ENCODE assay signal across 1 cellular context in genomic region chr19:17336872-17337674, GRCh38.
TF ChIP-seq lines count a peak whose summit lies in the region.

GTPBP3 (plus strand) TSS chr19:17337553; CDS start chr19:17337612, 59 bp downstream.

TF ChIP-seq in HepG2, 621 proteins besides CTCF, POLR2A, EP300 and RAD21 (continued from another document and continues in another):
- TF ChIP-seq KAT7 (CRISPR knock-in tag; IDR thresholded peaks at IDR 0.05; ENCODE audit: borderline replicate concordance), result no peak
- peak; percentile 77 for TF ChIP-seq ATF7-NPFF (CRISPR knock-in tag; IDR thresholded peaks at IDR 0.05; ENCODE audit: low read depth)
- TF ChIP-seq ZNF329 (CRISPR knock-in tag; IDR thresholded peaks at IDR 0.05; ENCODE audit: low read depth), result no peak
- peak; percentile 71 for TF ChIP-seq ZBTB40 (IDR thresholded peaks at IDR 0.05)
- TF ChIP-seq ZBTB40 (CRISPR knock-in tag; IDR thresholded peaks at IDR 0.05), result no peak; the same call in 1 of the 2 replicates
- 0 out of 2 replicates have a peak, but pooled peaks have one; percentile 70 for TF ChIP-seq ZKSCAN8 (CRISPR knock-in tag; IDR thresholded peaks at IDR 0.05; ENCODE audit: borderline replicate concordance)
- peak; percentile 34; the same call in 1 of the 2 replicates for TF ChIP-seq FOXA3 (CRISPR knock-in tag; IDR thresholded peaks at IDR 0.05)
- TF ChIP-seq BCL3 (CRISPR knock-in tag; IDR thresholded peaks at IDR 0.05), result no peak
- 0 out of 2 replicates have a peak, but pooled peaks have one; percentile 54 for TF ChIP-seq ZNF558 (CRISPR knock-in tag; IDR thresholded peaks at IDR 0.05; ENCODE audit: borderline replicate concordance)
- peak; percentile 89 for TF ChIP-seq DR1 (CRISPR knock-in tag; IDR thresholded peaks at IDR 0.05)
- TF ChIP-seq ELK4 (CRISPR knock-in tag; IDR thresholded peaks at IDR 0.05; ENCODE audit: borderline replicate concordance), result no peak
- TF ChIP-seq GATAD1 (CRISPR knock-in tag; IDR thresholded peaks at IDR 0.05), result peak; percentile 95
- peak; percentile 97 for TF ChIP-seq SP4 (CRISPR knock-in tag; IDR thresholded peaks at IDR 0.05)
- peak; percentile 86 for TF ChIP-seq SAP130 (CRISPR knock-in tag; IDR thresholded peaks at IDR 0.05; ENCODE audit: low read depth)
- peak; percentile 75; the same call in 1 of the 2 replicates for TF ChIP-seq ZBTB26 (CRISPR knock-in tag; IDR thresholded peaks at IDR 0.05; ENCODE audit: borderline replicate concordance)
- no peak for TF ChIP-seq ZXDC (CRISPR knock-in tag; IDR thresholded peaks at IDR 0.05)
- 0 out of 2 replicates have a peak, but pooled peaks have one; percentile 6 for TF ChIP-seq MAF1 (CRISPR knock-in tag; IDR thresholded peaks at IDR 0.05; ENCODE audit: borderline replicate concordance)
- 0 out of 2 replicates have a peak, but pooled peaks have one; percentile 44 for TF ChIP-seq ZNF138 (CRISPR knock-in tag; IDR thresholded peaks at IDR 0.05; ENCODE audit: low read depth)
- TF ChIP-seq RBFOX2 (IDR thresholded peaks at IDR 0.05; ENCODE audit: low read depth, low read length), result peak; percentile 78
- peak; percentile 66 for TF ChIP-seq PHF8 (CRISPR knock-in tag; IDR thresholded peaks at IDR 0.05)
- TF ChIP-seq THAP11 (CRISPR knock-in tag; IDR thresholded peaks at IDR 0.05), result peak; percentile 94
- 0 out of 2 replicates have a peak, but pooled peaks have one; percentile 11 for TF ChIP-seq ZNF12 (CRISPR knock-in tag; IDR thresholded peaks at IDR 0.05)
- peak; percentile 45; the same call in 1 of the 2 replicates for TF ChIP-seq ZNF44 (CRISPR knock-in tag; IDR thresholded peaks at IDR 0.05)
- peak; percentile 26; the same call in 1 of the 2 replicates for TF ChIP-seq GATA4 (IDR thresholded peaks at IDR 0.05; ENCODE audit: borderline replicate concordance, low read depth)
- 0 out of 2 replicates have a peak, but pooled peaks have one; percentile 57 for TF ChIP-seq CENPBD1 (CRISPR knock-in tag; IDR thresholded peaks at IDR 0.05; ENCODE audit: borderline replicate concordance, low read depth)
- peak; percentile 55; the same call in 1 of the 2 replicates for TF ChIP-seq NR0B2 (CRISPR knock-in tag; IDR thresholded peaks at IDR 0.05)
- peak; percentile 67; the same call in 1 of the 2 replicates for TF ChIP-seq WIZ (CRISPR knock-in tag; IDR thresholded peaks at IDR 0.05)
- no peak for TF ChIP-seq MIER2 (CRISPR knock-in tag; IDR thresholded peaks at IDR 0.05)
- peak; percentile 27; the same call in 1 of the 2 replicates for TF ChIP-seq PITX1 (CRISPR knock-in tag; IDR thresholded peaks at IDR 0.05)
- TF ChIP-seq TEF (CRISPR knock-in tag; IDR thresholded peaks at IDR 0.05), result 0 out of 2 replicates have a peak, but pooled peaks have one; percentile 45
- peak; percentile 64; the same call in 1 of the 2 replicates for TF ChIP-seq TBX2 (CRISPR knock-in tag; IDR thresholded peaks at IDR 0.05; ENCODE audit: borderline replicate concordance)
- 0 out of 2 replicates have a peak, but pooled peaks have one; percentile 23 for TF ChIP-seq ZNF614 (CRISPR knock-in tag; IDR thresholded peaks at IDR 0.05; ENCODE audit: borderline replicate concordance)
- peak; percentile 98 for TF ChIP-seq ASH2L (IDR thresholded peaks at IDR 0.05; ENCODE audit: insufficient read length, low read depth, low read length)
- TF ChIP-seq SP2 (CRISPR knock-in tag; IDR thresholded peaks at IDR 0.05), result peak; percentile 97
- TF ChIP-seq ZNF709 (CRISPR knock-in tag; IDR thresholded peaks at IDR 0.05), result peak; percentile 26; the same call in 1 of the 2 replicates
- TF ChIP-seq HIVEP1 (CRISPR knock-in tag; IDR thresholded peaks at IDR 0.05), result no peak; the same call in 1 of the 2 replicates
- TF ChIP-seq ATF2 (CRISPR knock-in tag; IDR thresholded peaks at IDR 0.05), result peak; percentile 73; the same call in 1 of the 2 replicates
